ENCODE assay signal across 8 cellular contexts in the genomic region with DNA sequence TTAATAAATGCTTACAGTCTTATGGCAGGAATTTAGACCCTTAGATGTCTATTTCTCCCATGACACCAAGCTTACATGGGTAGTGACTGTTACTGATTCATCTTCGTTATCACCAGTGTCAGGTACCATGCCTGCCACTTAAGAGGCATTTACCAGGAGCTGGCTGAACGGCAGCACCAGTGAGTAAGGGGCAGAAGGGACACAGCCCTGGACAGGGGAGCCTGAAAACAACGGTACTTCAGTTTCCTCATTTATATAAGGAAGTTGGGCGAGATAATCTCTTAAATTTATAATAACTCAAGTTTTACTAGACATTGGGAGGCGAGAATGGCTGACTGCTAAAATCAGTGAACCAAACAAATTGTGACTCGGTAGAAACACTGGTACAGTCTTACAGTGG. TPM values are rescaled to one million over a fixed set of nuclear protein-coding genes. Genes with fewer than 3 reads are reported as not detected.
DNase-seq lines count a peak whose midpoint lies in the region; ATAC-seq and TF ChIP-seq lines count a peak whose summit lies in the region.

No MANE protein-coding gene starts in this region.

- no peaks in the 10 kb centered on the region; the same call in 2 of the 3 replicates for H3K9me3 Mint-ChIP-seq in GM23338

- no peak for TF ChIP-seq CTCF in GM23338 (conservative IDR thresholded peaks at IDR 0.05; ENCODE audit: low read depth in 2 of 2)
- no peak for TF ChIP-seq CTCF in fibroblast of lung (conservative IDR thresholded peaks at IDR 0.05 in 1 of 2, IDR thresholded peaks at IDR 0.05 in 1 of 2; ENCODE audit: low read depth in 1 of 2, low read length in 2 of 2)
- TF ChIP-seq CTCF in sigmoid colon (IDR thresholded peaks at IDR 0.05) = no peak

- H3K9me3 ChIP-seq in SJCRH30 (replicated peaks) (no peaks in the 10 kb centered on the region), fibroblast of lung (ENCODE audit: control insufficient read depth, insufficient read depth, low read depth, low read length) (no peaks in the 10 kb centered on the region), sigmoid colon (no peaks in the 10 kb centered on the region)

- TF ChIP-seq EP300 in sigmoid colon (IDR thresholded peaks at IDR 0.05) = no peak

- DNase-seq in GM23338 (ENCODE audit: low spot score) (no peak), SJCRH30 (no peak), fibroblast of lung (ENCODE audit: low read depth in 2 of 2) (no peak), sigmoid colon (no peak), cerebellar nuclear complex (lab: John Stamatoyannopoulos, UW) (no peak), NCI-H748 treated with DMSO at 0.1 percent for 48 hours (lab: John Stamatoyannopoulos, UW) (no peak)

- H3K79me2 ChIP-seq in GM23338 (replicated peaks; ENCODE audit: insufficient read depth) = peaks cover 60% of the 10 kb centered on the region
- H3K79me2 ChIP-seq in fibroblast of lung (ENCODE audit: control insufficient read depth, insufficient read depth, low read length) = peaks cover 35% of the 10 kb centered on the region

- no peak for TF ChIP-seq POLR2A in sigmoid colon (IDR thresholded peaks at IDR 0.05)

- H3K9ac ChIP-seq in fibroblast of lung (ENCODE audit: insufficient read depth, low read length) = no peak overlapping the region

- no peaks in the 10 kb centered on the region for H3K27me3 ChIP-seq in GM23338 (ENCODE audit: insufficient read depth)
- H3K27me3 ChIP-seq in SJCRH30 = no peaks in the 10 kb centered on the region
- no peaks in the 10 kb centered on the region for H3K27me3 ChIP-seq in fibroblast of lung (ENCODE audit: control insufficient read depth, insufficient read depth, low read length)
- H3K27me3 ChIP-seq in sigmoid colon = no peaks in the 10 kb centered on the region

- no peak overlapping the region for H3K27ac Mint-ChIP-seq in GM23338

- H3K36me3 ChIP-seq in GM23338 (ENCODE audit: insufficient read depth) (peaks cover 12% of the 10 kb centered on the region; the same call in 1 of the 2 replicates), SJCRH30 (peaks cover 18% of the 10 kb centered on the region), fibroblast of lung (ENCODE audit: control insufficient read depth, insufficient read depth, low read length) (peaks cover 4% of the 10 kb centered on the region), sigmoid colon (peaks cover 0 to 43% (median 19%) of the 10 kb centered on the region in 4 donors)

- H3K4me2 ChIP-seq in GM23338 (peak overlapping the region; percentile 98), fibroblast of lung (ENCODE audit: extremely low read depth, insufficient read depth, low read length) (peak overlapping the region; percentile 93)

- H3K4me3 Mint-ChIP-seq in GM23338 = peak overlapping the region; percentile 86

- intact Hi-C loops in sigmoid colon (cut with DNase I) = loop anchor here (1.0 to 10.0 kb wide), 4 partner anchors 162 to 942 kb away; partner anchors contain the start of genes ACTR1B, C2orf92, INPP4A and TMEM131

- H3K4me3 ChIP-seq in GM23338 (peak overlapping the region; percentile 96), SJCRH30 (peak overlapping the region; percentile 82), fibroblast of lung (replicated peaks in 1 of 4; ENCODE audit: control extremely low read depth in 1 of 4, insufficient read depth in 1 of 4, low read depth in 3 of 4, low read length in 4 of 4) (peak overlapping the region; percentile 64 to 100 (median 94)), sigmoid colon (peak overlapping the region in 3 of 4 donors; percentile 56 to 95 (median 91))

- peaks cover 3% of the 10 kb centered on the region for H3F3A ChIP-seq in GM23338 (replicated peaks; ENCODE audit: low read depth)

- H3K36me3 Mint-ChIP-seq in GM23338 (ENCODE audit: low read depth) = peaks cover 32% of the 10 kb centered on the region

- H3K4me1 ChIP-seq in GM23338 (ENCODE audit: insufficient read depth) (peaks cover 17% of the 10 kb centered on the region), SJCRH30 (peaks cover 7% of the 10 kb centered on the region), fibroblast of lung (ENCODE audit: control insufficient read depth, extremely low read depth, insufficient read depth, low read length) (peaks cover 10% of the 10 kb centered on the region), sigmoid colon (peaks cover 0 to 60% (median 48%) of the 10 kb centered on the region in 4 donors)

- no peak for ATAC-seq in GM23338
- ATAC-seq in GM19463 (IDR thresholded peaks at IDR 0.05; ENCODE audit: unreplicated experiment) = no peak
- ATAC-seq in GM18909 (IDR thresholded peaks at IDR 0.05; ENCODE audit: poor library complexity, unreplicated experiment) = no peak

- WGBS in sigmoid colon, 2 donors = 31 to 45% methylated on average over 6 of the region's 6 CpGs

- no peaks in the 10 kb centered on the region for H3K9me2 ChIP-seq in GM23338 (ENCODE audit: insufficient read depth)

- H4K20me1 ChIP-seq in GM23338 (replicated peaks; ENCODE audit: insufficient read depth) (peaks cover 8% of the 10 kb centered on the region), fibroblast of lung (ENCODE audit: control insufficient read depth, extremely low read depth, insufficient read depth, low read length) (no peaks in the 10 kb centered on the region)

- H3K4me1 Mint-ChIP-seq in GM23338 = peaks cover 14% of the 10 kb centered on the region

- H2AFZ ChIP-seq in GM23338 = no peak overlapping the region
- H2AFZ ChIP-seq in fibroblast of lung (ENCODE audit: low read length) = no peak overlapping the region

- no peak overlapping the region for H3K27ac ChIP-seq in GM23338 (ENCODE audit: low read depth)
- no peak overlapping the region for H3K27ac ChIP-seq in SJCRH30
- no peak overlapping the region for H3K27ac ChIP-seq in fibroblast of lung (ENCODE audit: insufficient read depth, low read length)
- peak overlapping the region in 2 of 4 donors; percentile 94 to 97 for H3K27ac ChIP-seq in sigmoid colon

- peaks cover 6% of the 10 kb centered on the region for H3K27me3 Mint-ChIP-seq in GM23338 (ENCODE audit: insufficient read depth, low read depth, poor library complexity)

TF ChIP-seq in GM23338, 12 proteins besides CTCF, POLR2A, EP300 and RAD21 (continues in another document):
- TF ChIP-seq EZH2 (IDR thresholded peaks at IDR 0.05; ENCODE audit: low read depth, unreplicated experiment) (no peak), CREB1 (CRISPR knock-in tag; IDR thresholded peaks at IDR 0.05; ENCODE audit: low read depth) (no peak), STAT1 (IDR thresholded peaks at IDR 0.05; ENCODE audit: unreplicated experiment) (no peak), ZNF114 (CRISPR knock-in tag; IDR thresholded peaks at IDR 0.05) (no peak)

RNA-seq across cellular contexts. Expression of gene COA5, which starts 1.2 kb away (rescaled TPM):
- total RNA-seq in GM23338 (2014; rRNA removed; shearing (Covaris generic)) = 33.3 and 34.8 TPM in 2 replicates
- polyA plus RNA-seq in GM23338 (2016; fragmentation: Nextera tagmentation; extraction: Ambion mirVana) (113 and 115 TPM in 2 replicates), fibroblast of lung (19.3 and 22.5 TPM in 2 replicates), sigmoid colon (10 to 100 TPM; 28.3 to 44.4 (median 38.8) TPM)
- total RNA-seq in SJCRH30 (2014; rRNA removed; shearing (Covaris generic)) = 33.4 and 37.6 TPM in 2 replicates
- total RNA-seq in fibroblast of lung (33.4 and 38.6 TPM in 2 replicates), sigmoid colon (10 to 100 TPM; 35.5 to 53.8 (median 43.4) TPM)
- polyA plus RNA-seq in fibroblast of lung (2012) = 29.7 and 34.2 TPM in 2 replicates
- 0.67 and 1.0 TPM in 2 replicates for polyA minus RNA-seq in fibroblast of lung (ENCODE audit: low replicate concordance)

RNA-seq across cellular contexts. Expression of gene UNC50, which starts 1.3 kb away (rescaled TPM):
- 38.7 and 44.4 TPM in 2 replicates for total RNA-seq in GM23338 (2014; rRNA removed; shearing (Covaris generic))
- polyA plus RNA-seq in GM23338 (2016; fragmentation: Nextera tagmentation; extraction: Ambion mirVana) (49.4 and 49.8 TPM in 2 replicates), fibroblast of lung (45.2 and 71.4 TPM in 2 replicates), sigmoid colon (10 to 100 TPM; 12.5 to 29.0 (median 19.8) TPM)
- 48.5 and 50.7 TPM in 2 replicates for total RNA-seq in SJCRH30 (2014; rRNA removed; shearing (Covaris generic))
- total RNA-seq in fibroblast of lung (54.2 and 64.1 TPM in 2 replicates), sigmoid colon (10 to 100 TPM; 39.4 to 61.0 (median 52.7) TPM)
- 30.8 and 38.6 TPM in 2 replicates for polyA plus RNA-seq in fibroblast of lung (2012)
- 3.8 and 5.3 TPM in 2 replicates for polyA minus RNA-seq in fibroblast of lung (ENCODE audit: low replicate concordance)
